26 cellular contexts compared by ENCODE assay signal in genomic region chr13:52882803-52883202, GRCh38. TPM values are rescaled to one million over a fixed set of nuclear protein-coding genes. Genes with fewer than 3 reads are reported as not detected.
"Had no signal": no experiment of that assay in that cellular context is flagged by ENCODE, and none has a peak within 500 bp of the region (broad histone marks: within the 10 kb centered on the region; RNA-seq: fewer than 3 reads in every experiment).

No MANE protein-coding gene starts in this region.

- H3K27ac Mint-ChIP-seq: activated CD4-positive, alpha-beta memory T cell treated with anti-CD3 and anti-CD28 coated beads for 36 hours; activated CD4-positive, alpha-beta T cell treated with anti-CD3 and anti-CD28 coated beads, Interleukin-2, amount 10 ng/mL, durations not matched to agents 7 days and 5 days; activated naive CD4-positive, alpha-beta T cell treated with anti-CD3 and anti-CD28 coated beads, Interleukin-2, amount 50 U/mL, for 72 hours; activated naive CD8-positive, alpha-beta T cell treated with anti-CD3 and anti-CD28 coated beads, Interleukin-2, amount 50 U/mL, for 24 hours; T-cell had no signal

- H3K36me3 Mint-ChIP-seq: activated CD4-positive, alpha-beta memory T cell treated with anti-CD3 and anti-CD28 coated beads for 36 hours; activated naive CD4-positive, alpha-beta T cell treated with anti-CD3 and anti-CD28 coated beads, Interleukin-2, amount 50 U/mL, for 72 hours; brain; T-cell had no signal

- H3K27me3 ChIP-seq: MG63 had no signal

- DNase-seq: activated CD4-positive, alpha-beta memory T cell treated with anti-CD3 and anti-CD28 coated beads for 36 hours; activated CD4-positive, alpha-beta T cell treated with anti-CD3 and anti-CD28 coated beads, Interleukin-2, amount 10 ng/mL, durations not matched to agents 7 days and 5 days; activated CD4-positive, CD25-positive, alpha-beta regulatory T cell; activated CD8-positive, alpha-beta memory T cell treated with anti-CD3 and anti-CD28 coated beads for 24 hours; activated effector memory CD4-positive, alpha-beta T cell treated with anti-CD3 and anti-CD28 coated beads, Interleukin-2, amount 50 U/mL, for 16 hours; activated naive CD4-positive, alpha-beta T cell treated with Interleukin-2 at 50 U/mL for 16 hours; activated naive CD8-positive, alpha-beta T cell treated with anti-CD3 and anti-CD28 coated beads, Interleukin-2, amount 50 U/mL, for 24 hours; activated T-cell treated with anti-CD3 and anti-CD28 coated beads, Interleukin-2, amount 50 U/mL, for 4 hours; amniotic stem cell; MG63; MV-4-11; NCI-H1105; NCI-H1436; NCI-H187; NCI-H2081; NCI-H446; NCI-H524; SIG-M5; T-cell; T-helper 2 cell had no signal

- H3K4me1 Mint-ChIP-seq: activated CD4-positive, alpha-beta T cell treated with anti-CD3 and anti-CD28 coated beads, Interleukin-2, amount 10 ng/mL, durations not matched to agents 7 days and 5 days; activated naive CD8-positive, alpha-beta T cell treated with anti-CD3 and anti-CD28 coated beads, Interleukin-2, amount 50 U/mL, for 24 hours; central memory CD8-positive, alpha-beta T cell; T-cell had no signal

- H3K4me3 ChIP-seq: MG63 had no signal

- H3K27ac ChIP-seq: VCaP had no signal

- H3K9me3 Mint-ChIP-seq: activated CD4-positive, alpha-beta memory T cell treated with anti-CD3 and anti-CD28 coated beads for 36 hours; activated CD4-positive, alpha-beta T cell treated with anti-CD3 and anti-CD28 coated beads, Interleukin-2, amount 10 ng/mL, durations not matched to agents 7 days and 5 days; central memory CD8-positive, alpha-beta T cell had no signal

- H3K4me3 Mint-ChIP-seq: activated CD4-positive, alpha-beta memory T cell treated with anti-CD3 and anti-CD28 coated beads for 36 hours; activated CD4-positive, alpha-beta T cell treated with anti-CD3 and anti-CD28 coated beads, Interleukin-2, amount 10 ng/mL, durations not matched to agents 7 days and 5 days; activated naive CD8-positive, alpha-beta T cell treated with anti-CD3 and anti-CD28 coated beads, Interleukin-2, amount 50 U/mL, for 24 hours; activated T-cell treated with anti-CD3 and anti-CD28 coated beads, Interleukin-2, amount 50 U/mL, for 4 hours; central memory CD8-positive, alpha-beta T cell; T-cell had no signal

- H3K36me3 ChIP-seq: MG63 had no signal

- H3K9me3 ChIP-seq: MG63 had no signal

RNA-seq across cellular contexts. Expression of gene PCDH8, which starts 34.4 kb away (rescaled TPM):
- total RNA-seq: activated CD4-positive, alpha-beta memory T cell treated with anti-CD3 and anti-CD28 coated beads for 36 hours; activated CD4-positive, alpha-beta T cell treated with anti-CD3 and anti-CD28 coated beads, Interleukin-2, amount 10 ng/mL, durations not matched to agents 7 days and 5 days; activated naive CD4-positive, alpha-beta T cell treated with anti-CD3 and anti-CD28 coated beads, Interleukin-2, amount 50 U/mL, for 72 hours; activated T-cell treated with anti-CD3 and anti-CD28 coated beads, Interleukin-2, amount 50 U/mL, for 4 hours; OCI-LY7; RPMI7951; T-cell had no signal
